ENCODE assay signal across 16 cellular contexts in genomic region chr6:152143359-152143758, GRCh38.
DNase-seq lines count a peak whose midpoint lies in the region; ATAC-seq, FAIRE-seq and TF ChIP-seq lines count a peak whose summit lies in the region.
"Had no signal": no experiment of that assay in that cellular context is flagged by ENCODE, and none has a peak within 500 bp of the region (broad histone marks: within the 10 kb centered on the region; RNA-seq: fewer than 3 reads in every experiment).

No MANE protein-coding gene starts in this region.

- H3K4ac ChIP-seq in neuronal stem cell (ENCODE audit: low read length): no peak overlapping the region

- CTCF ChIA-PET in activated CD8-positive, alpha-beta T cell treated with anti-CD3 and anti-CD28 coated beads, Interleukin-2, amount 10 ng/mL, durations not matched to agents 7 days and 5 days (lab: Charles Lee): interaction anchor here (1.0 to 1.3 kb wide), 2 partner anchors 10 to 16 kb away, joined by 3 to 5 read pairs; no protein-coding TSS in a partner anchor

- H2AK5ac ChIP-seq in neuronal stem cell (ENCODE audit: low read depth, low read length): no peak overlapping the region

- no peak overlapping the region for H3K18ac ChIP-seq in neuronal stem cell (ENCODE audit: low read length)

- H2BK5ac ChIP-seq in neuronal stem cell (ENCODE audit: low read length): no peak overlapping the region

- peak overlapping the region; percentile 8 to 26 for H3K27ac ChIP-seq in kidney (ENCODE audit: low read depth in 2 of 2, low read length in 2 of 2)
- H3K27ac ChIP-seq in neuronal stem cell (replicated peaks; ENCODE audit: low read length): no peak overlapping the region
- H3K27ac ChIP-seq: 22Rv1, HL-60 had no signal

- H3K9me3 ChIP-seq in kidney (ENCODE audit: control insufficient read depth in 1 of 2, low read length in 2 of 2) (no peaks in the 10 kb centered on the region), neuronal stem cell (replicated peaks in 1 of 2; ENCODE audit: control insufficient read depth in 2 of 2, insufficient read depth in 1 of 2, low read depth in 1 of 2, low read length in 2 of 2) (no peaks in the 10 kb centered on the region)

- TF ChIP-seq CTCF in kidney (IDR thresholded peaks at IDR 0.05; ENCODE audit: borderline replicate concordance, extremely low read depth, insufficient read depth): no peak

- peak; percentile 51 for FAIRE-seq in GM12892 (lab: Jason Lieb, UNC)
- no peak for FAIRE-seq in kidney (lab: Jason Lieb, UNC)
- FAIRE-seq: GM18507, H54 had no signal

- H2BK12ac ChIP-seq in neuronal stem cell (ENCODE audit: low read length): no peak overlapping the region

- no peaks in the 10 kb centered on the region for H3K27me3 Mint-ChIP-seq in activated T-cell treated with anti-CD3 and anti-CD28 coated beads, Interleukin-2, amount 50 U/mL, for 24 hours
- no peaks in the 10 kb centered on the region for H3K27me3 Mint-ChIP-seq in activated CD8-positive, alpha-beta T cell treated with anti-CD3 and anti-CD28 coated beads, Interleukin-2, amount 10 ng/mL, durations not matched to agents 7 days and 5 days (ENCODE audit: low read depth)

- intact Hi-C loops in kidney (cut with DNase I): no loop called here

- no peak overlapping the region for H2BK15ac ChIP-seq in neuronal stem cell (ENCODE audit: low read length)

- POLR2A ChIA-PET in activated CD8-positive, alpha-beta T cell treated with anti-CD3 and anti-CD28 coated beads, Interleukin-2, amount 10 ng/mL, durations not matched to agents 7 days and 5 days (lab: Charles Lee): no interaction called here

- DNase-seq in activated T-cell treated with anti-CD3 and anti-CD28 coated beads, Interleukin-2, amount 50 U/mL, for 24 hours: no peak
- no peak for DNase-seq in activated T-cell treated with anti-CD3 and anti-CD28 coated beads, Interleukin-2, amount 50 U/mL, for 1 hour
- DNase-seq in GM12892 (ENCODE audit: insufficient read length): no peak
- DNase-seq in kidney: no peak
- no peak for DNase-seq in stimulated activated effector memory CD8-positive, alpha-beta T cell treated with anti-CD3 and anti-CD28 coated beads, Interleukin-12 subunit alpha, Interleukin-12 subunit beta, amount 100 ng/mL, for 72 hours (ENCODE audit: low spot score in 2 of 2)
- DNase-seq in NCI-H2227 (lab: John Stamatoyannopoulos, UW; ENCODE audit: unreplicated experiment): no peak
- no peak for DNase-seq in activated CD8-positive, alpha-beta T cell treated with anti-CD3 and anti-CD28 coated beads, Interleukin-2, amount 10 ng/mL, durations not matched to agents 7 days and 5 days
- no peak for DNase-seq in neuronal stem cell (ENCODE audit: low spot score)
- DNase-seq: Calu3, DMS 273 treated with DMSO at 0.1 percent for 48 hours had no signal

- H2AFZ ChIP-seq in neuronal stem cell (ENCODE audit: low read length): no peak overlapping the region

- no peaks in the 10 kb centered on the region for H3K79me1 ChIP-seq in neuronal stem cell (ENCODE audit: low read depth, low read length)

- H3K14ac ChIP-seq in neuronal stem cell (ENCODE audit: low read length): no peak overlapping the region

- no peak for TF ChIP-seq POLR2A in GM12892 (IDR thresholded peaks at IDR 0.05; ENCODE audit: low read depth, low read length)

- no peaks in the 10 kb centered on the region for H3K27me3 ChIP-seq in neuronal stem cell (ENCODE audit: control insufficient read depth in 3 of 3, insufficient read depth in 3 of 3, low read depth in 1 of 3, low read length in 3 of 3)

- H3K9ac ChIP-seq in kidney (ENCODE audit: low read length in 2 of 2) (no peak overlapping the region), neuronal stem cell (ENCODE audit: low read depth, low read length, poor library complexity) (no peak overlapping the region)

- H2BK120ac ChIP-seq in neuronal stem cell (ENCODE audit: low read depth, low read length): no peak overlapping the region

- H3K9me3 Mint-ChIP-seq in activated T-cell treated with anti-CD3 and anti-CD28 coated beads, Interleukin-2, amount 50 U/mL, for 24 hours: no peaks in the 10 kb centered on the region
- H3K9me3 Mint-ChIP-seq in stimulated activated effector memory CD8-positive, alpha-beta T cell treated with anti-CD3 and anti-CD28 coated beads, Interleukin-12 subunit alpha, Interleukin-12 subunit beta, amount 100 ng/mL, for 72 hours: no peaks in the 10 kb centered on the region
- no peaks in the 10 kb centered on the region for H3K9me3 Mint-ChIP-seq in activated CD8-positive, alpha-beta T cell treated with anti-CD3 and anti-CD28 coated beads, Interleukin-2, amount 10 ng/mL, durations not matched to agents 7 days and 5 days (ENCODE audit: insufficient read depth)
- H3K9me3 Mint-ChIP-seq: CD14-positive monocyte had no signal

- no peak overlapping the region for H4K8ac ChIP-seq in neuronal stem cell (ENCODE audit: low read depth, low read length)

- no peak overlapping the region for H3K4me3 Mint-ChIP-seq in activated T-cell treated with anti-CD3 and anti-CD28 coated beads, Interleukin-2, amount 50 U/mL, for 24 hours
- H3K4me3 Mint-ChIP-seq in stimulated activated effector memory CD8-positive, alpha-beta T cell treated with anti-CD3 and anti-CD28 coated beads, Interleukin-12 subunit alpha, Interleukin-12 subunit beta, amount 100 ng/mL, for 72 hours: no peak overlapping the region
- H3K4me3 Mint-ChIP-seq in activated CD8-positive, alpha-beta T cell treated with anti-CD3 and anti-CD28 coated beads, Interleukin-2, amount 10 ng/mL, durations not matched to agents 7 days and 5 days: no peak overlapping the region
- H3K4me3 Mint-ChIP-seq: CD14-positive monocyte had no signal

- H3K36me3 Mint-ChIP-seq in activated T-cell treated with anti-CD3 and anti-CD28 coated beads, Interleukin-2, amount 50 U/mL, for 24 hours (ENCODE audit: low read depth): peaks cover 75% of the 10 kb centered on the region
- H3K36me3 Mint-ChIP-seq in stimulated activated effector memory CD8-positive, alpha-beta T cell treated with anti-CD3 and anti-CD28 coated beads, Interleukin-12 subunit alpha, Interleukin-12 subunit beta, amount 100 ng/mL, for 72 hours: peaks cover 91% of the 10 kb centered on the region
- peaks cover 56% of the 10 kb centered on the region for H3K36me3 Mint-ChIP-seq in activated CD8-positive, alpha-beta T cell treated with anti-CD3 and anti-CD28 coated beads, Interleukin-2, amount 10 ng/mL, durations not matched to agents 7 days and 5 days (ENCODE audit: low read depth)

- peaks cover 5 to 11% of the 10 kb centered on the region in 2 donors for H3K4me1 ChIP-seq in kidney (ENCODE audit: control insufficient read depth in 1 of 2, insufficient read depth in 1 of 2, low read depth in 1 of 2, low read length in 2 of 2)
- H3K4me1 ChIP-seq in neuronal stem cell (ENCODE audit: control insufficient read depth in 2 of 2, insufficient read depth in 1 of 2, low read depth in 1 of 2, low read length in 2 of 2): no peaks in the 10 kb centered on the region

- no peak overlapping the region for H3K23ac ChIP-seq in neuronal stem cell (ENCODE audit: low read depth, low read length, poor library complexity)

- no peak overlapping the region for H3K4me3 ChIP-seq in kidney (ENCODE audit: low read length in 2 of 2)
- no peak overlapping the region for H3K4me3 ChIP-seq in neuronal stem cell (ENCODE audit: low read length in 2 of 2)

- no CpG with 5 or more reads among the region's 11 CpGs for WGBS in neuronal stem cell (ENCODE audit: extremely low coverage in 2 of 2, insufficient read length in 2 of 2, insufficient replicate concordance in 1 of 2), 2 donors

- peak overlapping the region; percentile 55 for H3K27ac Mint-ChIP-seq in activated T-cell treated with anti-CD3 and anti-CD28 coated beads, Interleukin-2, amount 50 U/mL, for 24 hours
- H3K27ac Mint-ChIP-seq in stimulated activated effector memory CD8-positive, alpha-beta T cell treated with anti-CD3 and anti-CD28 coated beads, Interleukin-12 subunit alpha, Interleukin-12 subunit beta, amount 100 ng/mL, for 72 hours: peak overlapping the region; percentile 20
- H3K27ac Mint-ChIP-seq in activated CD8-positive, alpha-beta T cell treated with anti-CD3 and anti-CD28 coated beads, Interleukin-2, amount 10 ng/mL, durations not matched to agents 7 days and 5 days: no peak overlapping the region
- H3K27ac Mint-ChIP-seq: CD14-positive monocyte had no signal

- no peak for ATAC-seq in stimulated activated effector memory CD8-positive, alpha-beta T cell treated with anti-CD3 and anti-CD28 coated beads, Interleukin-12 subunit alpha, Interleukin-12 subunit beta, amount 100 ng/mL, for 72 hours
- no peak for ATAC-seq in activated CD8-positive, alpha-beta T cell treated with anti-CD3 and anti-CD28 coated beads, Interleukin-2, amount 10 ng/mL, durations not matched to agents 7 days and 5 days
- ATAC-seq: HCT116 had no signal

- H3K4me1 Mint-ChIP-seq in activated T-cell treated with anti-CD3 and anti-CD28 coated beads, Interleukin-2, amount 50 U/mL, for 24 hours (ENCODE audit: low read depth): peaks cover 2% of the 10 kb centered on the region
- H3K4me1 Mint-ChIP-seq in stimulated activated effector memory CD8-positive, alpha-beta T cell treated with anti-CD3 and anti-CD28 coated beads, Interleukin-12 subunit alpha, Interleukin-12 subunit beta, amount 100 ng/mL, for 72 hours: peaks cover 11% of the 10 kb centered on the region
- H3K4me1 Mint-ChIP-seq in activated CD8-positive, alpha-beta T cell treated with anti-CD3 and anti-CD28 coated beads, Interleukin-2, amount 10 ng/mL, durations not matched to agents 7 days and 5 days (ENCODE audit: low read depth): no peaks in the 10 kb centered on the region
- H3K4me1 Mint-ChIP-seq: CD14-positive monocyte had no signal

- no peak overlapping the region for H3K4me2 ChIP-seq in neuronal stem cell (ENCODE audit: insufficient read depth, low read length, poor library complexity, severe bottlenecking)

- H3K36me3 ChIP-seq in kidney (ENCODE audit: control insufficient read depth in 1 of 2, insufficient read depth in 2 of 2, low read length in 2 of 2) (peaks cover 20 to 59% of the 10 kb centered on the region in 2 donors), neuronal stem cell (replicated peaks in 1 of 2; ENCODE audit: control insufficient read depth in 2 of 2, insufficient read depth in 2 of 2, low read length in 2 of 2) (no peaks in the 10 kb centered on the region)

- no peak overlapping the region for H4K91ac ChIP-seq in neuronal stem cell (ENCODE audit: low read depth, low read length, poor library complexity)
